In genomic region chr14:64721899-64722298, GRCh38 we compare ENCODE assay signal across 10 cellular contexts. TPM values are rescaled to one million over a fixed set of nuclear protein-coding genes. Genes with fewer than 3 reads are reported as not detected.
DNase-seq lines count a peak whose midpoint lies in the region; ATAC-seq and TF ChIP-seq lines count a peak whose summit lies in the region.
"Had no signal": no experiment of that assay in that cellular context is flagged by ENCODE, and none has a peak within 500 bp of the region (broad histone marks: within the 10 kb centered on the region; RNA-seq: fewer than 3 reads in every experiment).

No MANE protein-coding gene starts in this region.

- H4K8ac ChIP-seq in mesendoderm (ENCODE audit: low read depth, low read length): no peak overlapping the region

- ATAC-seq in thoracic aorta (ENCODE audit: insufficient number of reproducible peaks, low FRiP score, low read depth) (no peak), HG02840 (IDR thresholded peaks at IDR 0.05; ENCODE audit: low FRiP score, unreplicated experiment) (no peak)

- peak overlapping the region; percentile 73 for H3K56ac ChIP-seq in mesendoderm (ENCODE audit: low read length)

- H3K4ac ChIP-seq in mesendoderm (ENCODE audit: low read depth, low read length): no peak overlapping the region

- H2BK15ac ChIP-seq in mesendoderm (replicated peaks; ENCODE audit: low read depth): no peak overlapping the region

- H3K4me3 Mint-ChIP-seq in activated CD4-positive, alpha-beta T cell treated with anti-CD3 and anti-CD28 coated beads, Interleukin-2, amount 10 ng/mL, durations not matched to agents 24 days and 14 days: no peak overlapping the region

- H3K9me3 ChIP-seq in thoracic aorta: no peaks in the 10 kb centered on the region

- H3K4me1 ChIP-seq in mesendoderm (ENCODE audit: control insufficient read depth, low read depth, low read length): peaks cover 64% of the 10 kb centered on the region
- H3K4me1 ChIP-seq in thoracic aorta (ENCODE audit: control insufficient read depth in 1 of 2, low read depth in 2 of 2): peaks cover 77 to 100% of the 10 kb centered on the region in 2 donors

- no peak overlapping the region for H3K4me2 ChIP-seq in mesendoderm (ENCODE audit: low read length)

- DNase-seq in activated CD4-positive, alpha-beta T cell treated with anti-CD3 and anti-CD28 coated beads, Interleukin-2, amount 10 ng/mL, durations not matched to agents 24 days and 14 days: no peak
- DNase-seq in activated CD4-positive, alpha-beta T cell treated with anti-CD3 and anti-CD28 coated beads for 1 hour: no peak
- DNase-seq in caudate nucleus (lab: John Stamatoyannopoulos, UW) (no peak), mesendoderm (no peak), thoracic aorta (ENCODE audit: low spot score) (no peak), LoVo (ENCODE audit: low spot score) (no peak), GOT3 (lab: John Stamatoyannopoulos, UW) (no peak)
- DNase-seq: activated CD4-positive, alpha-beta T cell treated with anti-CD3 and anti-CD28 coated beads, Interleukin-2, amount 50 U/mL, for 1 hour had no signal

- H3K27me3 Mint-ChIP-seq in activated CD4-positive, alpha-beta T cell treated with anti-CD3 and anti-CD28 coated beads, Interleukin-2, amount 10 ng/mL, durations not matched to agents 24 days and 14 days: peaks cover 1% of the 10 kb centered on the region

- H3K9ac ChIP-seq in mesendoderm (ENCODE audit: low read length): no peak overlapping the region

- no peak overlapping the region for H2BK120ac ChIP-seq in mesendoderm (ENCODE audit: low read depth, low read length)

- WGBS in mesendoderm (ENCODE audit: extremely low coverage, insufficient coverage, low lambda C conversion rate): no CpG with 5 or more reads among the region's 9 CpGs

- no peak for TF ChIP-seq CTCF in thoracic aorta (IDR thresholded peaks at IDR 0.05)

- peaks cover 6% of the 10 kb centered on the region for H3K36me3 Mint-ChIP-seq in activated CD4-positive, alpha-beta T cell treated with anti-CD3 and anti-CD28 coated beads, Interleukin-2, amount 10 ng/mL, durations not matched to agents 24 days and 14 days (ENCODE audit: low read depth)

- H3K27ac Mint-ChIP-seq in activated CD4-positive, alpha-beta T cell treated with anti-CD3 and anti-CD28 coated beads, Interleukin-2, amount 10 ng/mL, durations not matched to agents 24 days and 14 days: peak overlapping the region; percentile 29

- H3K4me1 Mint-ChIP-seq in activated CD4-positive, alpha-beta T cell treated with anti-CD3 and anti-CD28 coated beads, Interleukin-2, amount 10 ng/mL, durations not matched to agents 24 days and 14 days: peaks cover 81% of the 10 kb centered on the region

- H3K79me1 ChIP-seq in mesendoderm (ENCODE audit: low read length): peaks cover 44% of the 10 kb centered on the region

- H3K27ac ChIP-seq in caudate nucleus (ENCODE audit: low read depth, low read length) (peak overlapping the region; percentile 88), mesendoderm (ENCODE audit: low read depth, low read length) (no peak overlapping the region), thoracic aorta (peak overlapping the region; percentile 92 to 93)

- no peak overlapping the region for H4K5ac ChIP-seq in mesendoderm (ENCODE audit: low read length)

- H3K9me3 Mint-ChIP-seq in activated CD4-positive, alpha-beta T cell treated with anti-CD3 and anti-CD28 coated beads, Interleukin-2, amount 10 ng/mL, durations not matched to agents 24 days and 14 days: no peaks in the 10 kb centered on the region

- H3K27me3 ChIP-seq in mesendoderm (ENCODE audit: insufficient read depth, low read length, poor library complexity) (no peaks in the 10 kb centered on the region), thoracic aorta (replicated peaks; ENCODE audit: insufficient read depth) (no peaks in the 10 kb centered on the region)

- intact Hi-C loops in activated CD4-positive, alpha-beta T cell treated with anti-CD3 and anti-CD28 coated beads, Interleukin-2, amount 10 ng/mL, durations not matched to agents 24 days and 14 days (cut with micrococcal nuclease): loop anchor here (2.0 kb wide), 1 partner anchor 15 kb away; no protein-coding TSS in a partner anchor

- H3K36me3 ChIP-seq in mesendoderm (ENCODE audit: control insufficient read depth, insufficient read depth, low read length): no peaks in the 10 kb centered on the region
- no peaks in the 10 kb centered on the region for H3K36me3 ChIP-seq in thoracic aorta

- no peak overlapping the region for H2AK5ac ChIP-seq in mesendoderm (ENCODE audit: low read length)

- no peak overlapping the region for H2BK5ac ChIP-seq in mesendoderm (ENCODE audit: low read length)

- no peak overlapping the region for H3K18ac ChIP-seq in mesendoderm (ENCODE audit: low read length)

- H3K4me3 ChIP-seq in mesendoderm (ENCODE audit: low read length) (no peak overlapping the region), thoracic aorta (peak overlapping the region; percentile 61)
- H3K4me3 ChIP-seq: lung had no signal

- H3K23ac ChIP-seq in mesendoderm (ENCODE audit: low read length): no peak overlapping the region

- peaks cover 74% of the 10 kb centered on the region for H3K79me2 ChIP-seq in mesendoderm (ENCODE audit: control insufficient read depth, insufficient read depth, low read length)

RNA-seq across cellular contexts. Expression of gene PLEKHG3, which starts 17.7 kb away (rescaled TPM):
- total RNA-seq in activated CD4-positive, alpha-beta T cell treated with anti-CD3 and anti-CD28 coated beads, Interleukin-2, amount 10 ng/mL, durations not matched to agents 24 days and 14 days: 3.0 and 3.1 TPM in 2 replicates
- polyA plus RNA-seq in mesendoderm (2013, experiment 1 of 2): 20.7 TPM
- polyA plus RNA-seq in mesendoderm (2013, experiment 2 of 2): 21.8 TPM
- 10 to 100 TPM; 63.2 to 71.5 TPM for total RNA-seq in thoracic aorta

Comparison
In these comparisons a context has a peak if more than half of its experiments do, and no peak if none do; other contexts are left out.
1. RNA of gene PLEKHG3, which starts 17.7 kb away (total RNA-seq): 63.2 to 71.5 TPM in thoracic aorta; 3.0 to 3.1 TPM in activated CD4-positive, alpha-beta T cell treated with anti-CD3 and anti-CD28 coated beads, Interleukin-2, amount 10 ng/mL, durations not matched to agents 24 days and 14 days; every median in the first group is over 10 times any median in the second.